In genomic region chr5:122310886-122311285, GRCh38 we compare ENCODE assay signal across 12 cellular contexts. TPM values are rescaled to one million over a fixed set of nuclear protein-coding genes. Genes with fewer than 3 reads are reported as not detected.
DNase-seq lines count a peak whose midpoint lies in the region; ATAC-seq and TF ChIP-seq lines count a peak whose summit lies in the region.
"Had no signal": no experiment of that assay in that cellular context is flagged by ENCODE, and none has a peak within 500 bp of the region (broad histone marks: within the 10 kb centered on the region; RNA-seq: fewer than 3 reads in every experiment).

No MANE protein-coding gene starts in this region.

- in situ Hi-C loops in gastrocnemius medialis (cut with MboI; ENCODE audit: low sequenced_read_pairs in 4 of 4) = no loop called here

- H3K4me3 ChIP-seq in adipocyte (ENCODE audit: low read length) (peak overlapping the region; percentile 85), gastrocnemius medialis (peak overlapping the region in 3 of 4 donors; percentile 46 to 49 (median 46))

- intact Hi-C loops in left ventricle myocardium superior (cut with micrococcal nuclease) (no loop called here), gastrocnemius medialis (cut with DNase I; ENCODE audit: low total_unique reads) (loop anchor here (10.0 kb wide), 1 partner anchor 104 kb away; no protein-coding TSS in a partner anchor)

- H3K27ac ChIP-seq in gastrocnemius medialis = no peak overlapping the region
- H3K27ac ChIP-seq: SJSA1 had no signal

- TF ChIP-seq CTCF in gastrocnemius medialis (IDR thresholded peaks at IDR 0.05 in 4 of 5, conservative IDR thresholded peaks at IDR 0.05 in 1 of 5) = no peak

- no peak for TF ChIP-seq POLR2A in gastrocnemius medialis (IDR thresholded peaks at IDR 0.05)

- H3K9me3 ChIP-seq in adipocyte (ENCODE audit: control insufficient read depth, low read length) (no peaks in the 10 kb centered on the region), gastrocnemius medialis (no peaks in the 10 kb centered on the region)
- H3K9me3 ChIP-seq: SJSA1 had no signal

- ATAC-seq in left ventricle myocardium superior = peak; percentile 27
- ATAC-seq in gastrocnemius medialis = no peak
- no peak for ATAC-seq in GM18873 (IDR thresholded peaks at IDR 0.05; ENCODE audit: low FRiP score, unreplicated experiment)
- ATAC-seq: activated T-helper 17 cell treated with anti-CD3 and anti-CD28 coated beads, Interleukin-2, amount 50 U/mL, for 72 hours had no signal

- H3K9ac ChIP-seq in adipocyte (ENCODE audit: low read length) = no peak overlapping the region

- peaks cover 15% of the 10 kb centered on the region for H3K4me1 ChIP-seq in adipocyte (ENCODE audit: control insufficient read depth, insufficient read depth, low read length)
- peaks cover 0 to 9% of the 10 kb centered on the region in 2 donors for H3K4me1 ChIP-seq in gastrocnemius medialis

- H3K27me3 ChIP-seq in adipocyte (replicated peaks; ENCODE audit: control insufficient read depth, insufficient read depth, low read length) = no peaks in the 10 kb centered on the region
- peaks cover 12 to 42% (median 29%) of the 10 kb centered on the region in 3 donors for H3K27me3 ChIP-seq in gastrocnemius medialis

- peak; percentile 7 for DNase-seq in ELR (ENCODE audit: low read depth)
- peak; percentile 29 for DNase-seq in adipocyte (ENCODE audit: low read depth)
- DNase-seq in left ventricle myocardium superior = peak; percentile 17
- DNase-seq in gastrocnemius medialis = no peak
- no peak for DNase-seq in superior temporal gyrus (ENCODE audit: extremely low spot score)
- no peak for DNase-seq in NCI-H128 (lab: John Stamatoyannopoulos, UW; ENCODE audit: unreplicated experiment)
- no peak for DNase-seq in hippocampal formation (lab: John Stamatoyannopoulos, UW)
- DNase-seq: activated CD4-positive, CD25-positive, alpha-beta regulatory T cell treated with anti-CD3 and anti-CD28 coated beads, Interleukin-2, amount 50 U/mL, for 72 hours; NCI-H510A had no signal

- H3K36me3 ChIP-seq in adipocyte (ENCODE audit: control insufficient read depth, insufficient read depth, low read length, severe bottlenecking) (no peaks in the 10 kb centered on the region), gastrocnemius medialis (no peaks in the 10 kb centered on the region)
- H3K36me3 ChIP-seq: SJSA1 had no signal

RNA-seq across cellular contexts. Expression of gene SNCAIP, which starts 1.2 kb away (rescaled TPM):
- total RNA-seq in left ventricle myocardium superior (1.7 TPM), gastrocnemius medialis (1 to 10 TPM in 1 of 4 donors, under 1 TPM in 3; 0.22 to 3.1 (median 0.53) TPM)
- total RNA-seq: activated T-helper 17 cell treated with anti-CD3 and anti-CD28 coated beads, Interleukin-2, amount 50 U/mL, for 72 hours had no signal

Comparison
In these comparisons a context has a peak if more than half of its experiments do, and no peak if none do; other contexts are left out.
1. DNase-seq: peak in ELR (single experiment), adipocyte (single experiment) and left ventricle myocardium superior (single experiment); none in gastrocnemius medialis (0 of 2), superior temporal gyrus (single experiment), NCI-H128 (single experiment) and hippocampal formation (0 of 2).